In genomic region chr12:51083140-51083833, GRCh38 we compare ENCODE assay signal across 8 cellular contexts. TPM values are rescaled to one million over a fixed set of nuclear protein-coding genes. Genes with fewer than 3 reads are reported as not detected.
A peak's percentile ranks its signal among the peaks of the same experiment; 100 is the strongest.
DNase-seq lines count a peak whose midpoint lies in the region; ATAC-seq and TF ChIP-seq lines count a peak whose summit lies in the region.

TSS of gene CSRNP2 (minus strand) at chr12:51083596. CDS start at chr12:51076561, 7,035 bp downstream.

- no peaks in the 10 kb centered on the region for H3K9me3 Mint-ChIP-seq in endothelial cell (ENCODE audit: unreplicated experiment)

- under 1% methylated on average over 72 of the region's 72 CpGs for WGBS in HUES64

- H4K20me1 ChIP-seq in OCI-LY1 (ENCODE audit: insufficient read depth, low read length) = no peaks in the 10 kb centered on the region

- peak; percentile 98 for ATAC-seq in GM21447 (IDR thresholded peaks at IDR 0.05; ENCODE audit: unreplicated experiment)

- H3K4me2 ChIP-seq in OCI-LY1 (ENCODE audit: low read length) = peak within 1 kb of the TSS; percentile 100

- no peaks in the 10 kb centered on the region for H3K9me3 ChIP-seq in HUES64 (ENCODE audit: insufficient read depth, low read depth, low read length)
- H3K9me3 ChIP-seq in OCI-LY1 (ENCODE audit: low read length) = no peaks in the 10 kb centered on the region

- TF ChIP-seq CTCF in OCI-LY1 (IDR thresholded peaks at IDR 0.05; ENCODE audit: low read length) (no peak; the same call in 1 of the 2 replicates), endothelial cell (IDR thresholded peaks at IDR 0.05; ENCODE audit: unreplicated experiment) (no peak)

- DNase-seq in D341Med (ENCODE audit: low spot score) (peak; percentile 99), endothelial cell (ENCODE audit: low spot score) (peak; percentile 99), midbrain (lab: John Stamatoyannopoulos, UW) (peak; percentile 95)
- peak; percentile 94 for DNase-seq in activated CD8-positive, alpha-beta memory T cell treated with anti-CD3 and anti-CD28 coated beads, Interleukin-2, amount 50 U/mL, for 4 hours
- DNase-seq in stimulated activated CD8-positive, alpha-beta memory T cell treated with anti-CD3 and anti-CD28 coated beads, Interleukin-2, amount 100 ng/mL, for 1 hour (ENCODE audit: low read depth in 2 of 2) = peak; percentile 89 to 90

- no peaks in the 10 kb centered on the region for H3F3A ChIP-seq in OCI-LY1 (ENCODE audit: insufficient read depth, low read length)

- peak within 1 kb of the TSS; percentile 89 for H3K27ac Mint-ChIP-seq in endothelial cell (ENCODE audit: unreplicated experiment)

- no peaks in the 10 kb centered on the region for H3K9me2 ChIP-seq in OCI-LY1 (ENCODE audit: low read depth, low read length)

- peaks cover 17% of the 10 kb centered on the region for H3K36me3 Mint-ChIP-seq in endothelial cell (ENCODE audit: low read depth, unreplicated experiment)

- peak within 1 kb of the TSS; percentile 92 for H3K4me3 Mint-ChIP-seq in endothelial cell (ENCODE audit: unreplicated experiment)

- H3K27me3 Mint-ChIP-seq in endothelial cell (ENCODE audit: unreplicated experiment) = peaks cover 4% of the 10 kb centered on the region

- no peaks in the 10 kb centered on the region for H3K27me3 ChIP-seq in HUES64 (ENCODE audit: insufficient read depth, low read length)
- no peaks in the 10 kb centered on the region for H3K27me3 ChIP-seq in OCI-LY1 (ENCODE audit: insufficient read depth, low read length)

- peaks cover 29% of the 10 kb centered on the region for H3K4me1 Mint-ChIP-seq in endothelial cell (ENCODE audit: unreplicated experiment)

- no peaks in the 10 kb centered on the region for H3K79me2 ChIP-seq in OCI-LY1 (ENCODE audit: insufficient read depth, low read length)

- H3K36me3 ChIP-seq in HUES64 (ENCODE audit: insufficient read depth, low read length) (no peaks in the 10 kb centered on the region), OCI-LY1 (ENCODE audit: insufficient read depth, low read length) (no peaks in the 10 kb centered on the region)

- H3K9ac ChIP-seq in HUES64 (ENCODE audit: low read depth, low read length) = peak within 1 kb of the TSS; percentile 79
- peak within 1 kb of the TSS; percentile 80 for H3K9ac ChIP-seq in OCI-LY1 (ENCODE audit: low read length)

- H3K4me1 ChIP-seq in HUES64 (ENCODE audit: insufficient read depth, low read length) (peaks cover 11% of the 10 kb centered on the region), OCI-LY1 (ENCODE audit: insufficient read depth, low read length, severe bottlenecking) (peaks cover 14% of the 10 kb centered on the region)

- H3K27ac ChIP-seq in HUES64 (ENCODE audit: low read depth, low read length) (peak within 1 kb of the TSS; percentile 88), OCI-LY1 (ENCODE audit: low read depth, low read length, poor library complexity, severe bottlenecking) (no peak within 1 kb of the TSS)

- H2AFZ ChIP-seq in OCI-LY1 (ENCODE audit: low read length) = peak within 1 kb of the TSS; percentile 25; the same call in 1 of the 2 replicates

- H3K4me3 ChIP-seq in HUES64 (ENCODE audit: low read length) = peak within 1 kb of the TSS; percentile 84
- peak within 1 kb of the TSS; percentile 82 for H3K4me3 ChIP-seq in OCI-LY1 (ENCODE audit: low read depth, low read length, poor library complexity, severe bottlenecking)

RNA-seq across cellular contexts. Expression of gene CSRNP2, which starts in this region (rescaled TPM):
- polyA plus RNA-seq in HUES64 (2013, experiment 1 of 2) = 17.3 TPM
- polyA plus RNA-seq in HUES64 (2013, experiment 2 of 2) = 19.9 TPM
- 112 TPM for total RNA-seq in endothelial cell (ENCODE audit: unreplicated experiment)
